In the genomic region with DNA sequence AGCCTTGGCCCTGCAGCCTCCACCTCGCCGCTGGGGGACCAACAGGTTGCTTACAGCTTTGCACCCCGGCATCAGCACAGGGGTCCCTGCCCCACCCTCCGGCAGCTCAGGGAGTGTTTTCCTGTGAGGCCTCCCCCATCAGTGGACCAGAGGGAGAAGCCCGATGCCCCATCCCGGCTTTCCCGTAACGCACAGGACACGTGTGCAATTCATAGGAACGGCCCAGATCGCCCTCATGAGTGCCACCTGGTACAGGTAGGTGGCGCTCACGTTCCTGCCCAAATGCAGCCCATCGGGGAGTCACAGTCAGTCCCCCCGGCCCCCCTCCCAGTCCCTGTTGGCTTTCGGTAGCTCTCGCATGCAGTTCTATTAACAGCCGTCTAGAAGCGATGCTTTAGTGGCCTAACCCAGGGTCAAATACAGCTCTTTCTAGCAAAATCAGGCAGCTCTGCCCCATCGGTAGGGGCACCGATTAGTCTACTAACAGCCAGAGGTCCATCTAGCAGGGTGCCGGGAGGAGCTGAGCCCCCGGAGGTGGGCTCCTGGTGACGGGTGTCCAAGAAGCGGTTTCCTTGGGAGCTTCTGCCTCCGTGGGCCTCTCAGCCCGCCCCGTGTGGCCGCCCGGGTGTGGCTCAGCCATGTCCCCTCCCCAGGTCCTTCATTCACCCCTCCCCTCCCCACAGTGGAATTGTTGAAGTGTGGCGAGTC, we compare ENCODE assay signal across 8 cellular contexts. TPM values are rescaled to one million over a fixed set of nuclear protein-coding genes. Genes with fewer than 3 reads are reported as not detected.
DNase-seq lines count a peak whose midpoint lies in the region; ATAC-seq and TF ChIP-seq lines count a peak whose summit lies in the region.

No MANE protein-coding gene starts in this region.

- H3K4me1 Mint-ChIP-seq in activated T-helper 1 cell treated with anti-CD3 and anti-CD28 coated beads, Interleukin-12 subunit alpha, Interleukin-12 subunit beta, Interleukin-2, Interleukin-4 antibody, amounts not matched to agents 30 ng/mL and 10 ng/mL and 1 ng/mL, durations not matched to agents 14 hours and 24 hours and 36 hours (ENCODE audit: low read depth) = no peaks in the 10 kb centered on the region

- DNase-seq in PC-9 = peak in 1 of 2 experiments; percentile 26
- peak in 1 of 2 donors; percentile 47 for DNase-seq in cardiac muscle cell (ENCODE audit: low read depth in 1 of 2, low spot score in 1 of 2)
- DNase-seq in activated T-helper 1 cell treated with anti-CD3 and anti-CD28 coated beads, Interleukin-12 subunit alpha, Interleukin-12 subunit beta, Interleukin-2, Interleukin-4 antibody, amounts not matched to agents 30 ng/mL and 10 ng/mL and 1 ng/mL, durations not matched to agents 14 hours and 24 hours and 36 hours (ENCODE audit: low spot score) = no peak
- no peak for DNase-seq in NCI-H1417 treated with DMSO at 0.1 percent for 48 hours (lab: John Stamatoyannopoulos, UW)
- no peak for DNase-seq in stimulated activated CD4-positive, alpha-beta T cell treated with anti-CD3 and anti-CD28 coated beads, Interleukin-1b, Interleukin-23, amount 100 ng/mL, for 48 hours

- H3K4me3 Mint-ChIP-seq in activated T-helper 1 cell treated with anti-CD3 and anti-CD28 coated beads, Interleukin-12 subunit alpha, Interleukin-12 subunit beta, Interleukin-2, Interleukin-4 antibody, amounts not matched to agents 30 ng/mL and 10 ng/mL and 1 ng/mL, durations not matched to agents 14 hours and 24 hours and 36 hours = no peak overlapping the region

- H4K20me1 ChIP-seq in PC-9 (ENCODE audit: insufficient read depth) = no peaks in the 10 kb centered on the region

- no peak overlapping the region for H3K4me2 ChIP-seq in PC-9

- intact Hi-C loops in PC-9 (cut with micrococcal nuclease; ENCODE audit: unreplicated experiment) = no loop called here
- intact Hi-C loops in activated T-helper 1 cell treated with anti-CD3 and anti-CD28 coated beads, Interleukin-12 subunit alpha, Interleukin-12 subunit beta, Interleukin-2, Interleukin-4 antibody, amounts not matched to agents 30 ng/mL and 10 ng/mL and 1 ng/mL, durations not matched to agents 14 hours and 24 hours and 36 hours (cut with micrococcal nuclease) = no loop called here

- ATAC-seq in GM19035 (IDR thresholded peaks at IDR 0.05; ENCODE audit: unreplicated experiment) = no peak

- no peak overlapping the region for H2AFZ ChIP-seq in PC-9

- H3K36me3 ChIP-seq in PC-9 (ENCODE audit: low read depth) (no peaks in the 10 kb centered on the region), cardiac muscle cell (no peaks in the 10 kb centered on the region)

- CTCF ChIA-PET in PC-9 (lab: Charles Lee) = interaction anchor here (0.5 to 1.8 kb wide), 4 partner anchors 78 to 340 kb away, joined by 3 to 9 read pairs (median 6); no protein-coding TSS in a partner anchor

- no TSS peak for BruUV-seq in PC-9 (replicated peaks; lab: Mats Ljungman, UMichigan)

- H3K4me3 ChIP-seq in PC-9 = no peak overlapping the region
- no peak overlapping the region for H3K4me3 ChIP-seq in cardiac muscle cell

- POLR2A ChIA-PET in PC-9 (lab: Charles Lee; ENCODE audit: unreplicated experiment) = no interaction called here

- peaks cover 4% of the 10 kb centered on the region for H3K27me3 Mint-ChIP-seq in activated T-helper 1 cell treated with anti-CD3 and anti-CD28 coated beads, Interleukin-12 subunit alpha, Interleukin-12 subunit beta, Interleukin-2, Interleukin-4 antibody, amounts not matched to agents 30 ng/mL and 10 ng/mL and 1 ng/mL, durations not matched to agents 14 hours and 24 hours and 36 hours (ENCODE audit: insufficient read depth)

- no peaks in the 10 kb centered on the region for H3K9me3 Mint-ChIP-seq in activated T-helper 1 cell treated with anti-CD3 and anti-CD28 coated beads, Interleukin-12 subunit alpha, Interleukin-12 subunit beta, Interleukin-2, Interleukin-4 antibody, amounts not matched to agents 30 ng/mL and 10 ng/mL and 1 ng/mL, durations not matched to agents 14 hours and 24 hours and 36 hours

- peak; percentile 86 for TF ChIP-seq CTCF in 22Rv1 (IDR thresholded peaks at IDR 0.05)
- TF ChIP-seq CTCF in GM12873 (IDR thresholded peaks at IDR 0.05; ENCODE audit: insufficient read depth, low read depth, low read length, missing control alignments) = peak; percentile 50
- peak; percentile 62 for TF ChIP-seq CTCF in PC-9 (conservative IDR thresholded peaks at IDR 0.05)
- TF ChIP-seq CTCF in cardiac muscle cell (IDR thresholded peaks at IDR 0.05; ENCODE audit: low read depth, low read length) = peak; percentile 38

- H3K4me1 ChIP-seq in PC-9 (replicated peaks; ENCODE audit: insufficient read depth) (no peaks in the 10 kb centered on the region), cardiac muscle cell (ENCODE audit: low read depth) (no peaks in the 10 kb centered on the region)

- H3K27ac Mint-ChIP-seq in activated T-helper 1 cell treated with anti-CD3 and anti-CD28 coated beads, Interleukin-12 subunit alpha, Interleukin-12 subunit beta, Interleukin-2, Interleukin-4 antibody, amounts not matched to agents 30 ng/mL and 10 ng/mL and 1 ng/mL, durations not matched to agents 14 hours and 24 hours and 36 hours = no peak overlapping the region

- H3K9me3 ChIP-seq in PC-9 (ENCODE audit: insufficient read depth, low read depth) (no peaks in the 10 kb centered on the region), cardiac muscle cell (ENCODE audit: low read depth) (no peaks in the 10 kb centered on the region)

- no peak overlapping the region for H3K27ac ChIP-seq in 22Rv1
- H3K27ac ChIP-seq in PC-9 = no peak overlapping the region
- H3K27ac ChIP-seq in cardiac muscle cell = no peak overlapping the region

- H3K9me2 ChIP-seq in PC-9 (ENCODE audit: insufficient read depth) = no peaks in the 10 kb centered on the region

- no peaks in the 10 kb centered on the region for H3K36me3 Mint-ChIP-seq in activated T-helper 1 cell treated with anti-CD3 and anti-CD28 coated beads, Interleukin-12 subunit alpha, Interleukin-12 subunit beta, Interleukin-2, Interleukin-4 antibody, amounts not matched to agents 30 ng/mL and 10 ng/mL and 1 ng/mL, durations not matched to agents 14 hours and 24 hours and 36 hours (ENCODE audit: low read depth)

- H3K27me3 ChIP-seq in PC-9 (ENCODE audit: insufficient read depth, low read depth) = no peaks in the 10 kb centered on the region
- no peaks in the 10 kb centered on the region for H3K27me3 ChIP-seq in cardiac muscle cell

- H3F3A ChIP-seq in PC-9 (ENCODE audit: insufficient read depth, low read depth) = peaks cover 12% of the 10 kb centered on the region; the same call in 1 of the 2 replicates

- no peaks in the 10 kb centered on the region for H3K79me2 ChIP-seq in PC-9 (ENCODE audit: low read depth)

RNA-seq across cellular contexts. Expression of a gene that starts 48.4 kb away (rescaled TPM):
- 44.0 and 46.7 TPM in 2 replicates for total RNA-seq in PC-9 (2021)
- 33.0 and 51.4 TPM in 2 replicates for total RNA-seq in cardiac muscle cell
- 29.6 and 49.3 TPM in 2 replicates for polyA plus RNA-seq in cardiac muscle cell
- total RNA-seq in activated T-helper 1 cell treated with anti-CD3 and anti-CD28 coated beads, Interleukin-12 subunit alpha, Interleukin-12 subunit beta, Interleukin-2, Interleukin-4 antibody, amounts not matched to agents 30 ng/mL and 10 ng/mL and 1 ng/mL, durations not matched to agents 14 hours and 24 hours and 36 hours = 0.96 and 1.6 TPM in 2 replicates

Comparison
In these comparisons a context has a peak if more than half of its experiments do, and no peak if none do; other contexts are left out.
1. RNA of a gene that starts 48.4 kb away (total RNA-seq): 33.0 to 51.4 TPM in cardiac muscle cell and 44.0 to 46.7 TPM in PC-9; 0.96 to 1.6 TPM in activated T-helper 1 cell treated with anti-CD3 and anti-CD28 coated beads, Interleukin-12 subunit alpha, Interleukin-12 subunit beta, Interleukin-2, Interleukin-4 antibody, amounts not matched to agents 30 ng/mL and 10 ng/mL and 1 ng/mL, durations not matched to agents 14 hours and 24 hours and 36 hours; every median in the first group is over 10 times any median in the second.
2. Peak in every context shown above with its lines, with median percentiles within 50 percentile points of each other: CTCF ChIP-seq.